In genomic region chr17:2120550-2121335, GRCh38 we compare ENCODE assay signal across 22 cellular contexts.
DNase-seq lines count a peak whose midpoint lies in the region; ATAC-seq, FAIRE-seq and TF ChIP-seq lines count a peak whose summit lies in the region.
"Had no signal": no experiment of that assay in that cellular context is flagged by ENCODE, and none has a peak within 500 bp of the region (broad histone marks: within the 10 kb centered on the region; RNA-seq: fewer than 3 reads in every experiment).

No MANE protein-coding gene starts in this region.

- H3K4me3 ChIP-seq in BLaER1 treated with 17β-estradiol and CSF1 and Interleukin-3, amounts not matched to agents 10 nM and 100 nM: 0 out of 20 replicates have a peak overlapping the region, but pooled peaks of 1 of the 10 experiments have one; percentile 13
- H3K4me3 ChIP-seq in adipocyte (ENCODE audit: low read length) (no peak overlapping the region), H7 (ENCODE audit: insufficient read depth, low read depth, low read length) (no peak overlapping the region)
- H3K4me3 ChIP-seq: cardiac muscle cell, HAP-1 had no signal

- no peaks in the 10 kb centered on the region for H3K9me3 Mint-ChIP-seq in osteocyte (ENCODE audit: unreplicated experiment)
- H3K9me3 Mint-ChIP-seq: stimulated activated naive B cell treated with anti-CD40 and anti-IgM and Interleukin-4, amounts not matched to agents 10 μg/mL and 1 μg/mL and 100 μg/mL, for 72 hours had no signal

- FAIRE-seq in HTR-8/SVneo (lab: Jason Lieb, UNC): peak; percentile 20
- FAIRE-seq: GM12891, RCC 7860 had no signal

- peaks cover 42 to 87% (median 71%) of the 10 kb centered on the region in 10 experiments for H3K4me1 ChIP-seq in BLaER1 treated with 17β-estradiol and CSF1 and Interleukin-3, amounts not matched to agents 10 nM and 100 nM
- peaks cover 41% of the 10 kb centered on the region for H3K4me1 ChIP-seq in adipocyte (ENCODE audit: control insufficient read depth, insufficient read depth, low read length)
- H3K4me1 ChIP-seq: HAP-1 had no signal

- DNase-seq in HTR-8/SVneo (ENCODE audit: insufficient read length, low spot score) (no peak), adipocyte (ENCODE audit: low read depth) (peak; percentile 85), iris pigment epithelial cell (ENCODE audit: low read depth) (peak; percentile 88), osteocyte (ENCODE audit: extremely low spot score, unreplicated experiment) (no peak), HUDEP-2 (lab: John Stamatoyannopoulos, UW; ENCODE audit: unreplicated experiment in 76 of 76) (no peak), H7 (no peak)
- DNase-seq: activated CD4-positive, CD25-positive, alpha-beta regulatory T cell; activated naive CD4-positive, alpha-beta T cell treated with Interleukin-2 at 50 U/mL for 16 hours; C1 segment of cervical spinal cord; DMS79 treated with DMSO at 0.1 percent for 48 hours; effector memory CD4-positive, alpha-beta T cell; NCI-H1694 treated with DMSO at 0.1 percent for 48 hours; NCI-H526; nucleus accumbens; stimulated activated naive B cell treated with anti-CD40 and anti-IgM and Interleukin-4, amounts not matched to agents 10 μg/mL and 1 μg/mL and 100 μg/mL, for 72 hours; trophoblast cell had no signal

- H3K9me3 ChIP-seq in BLaER1 treated with 17β-estradiol and CSF1 and Interleukin-3, amounts not matched to agents 10 nM and 100 nM (replicated peaks in 1 of 11): no peaks in the 10 kb centered on the region
- no peaks in the 10 kb centered on the region for H3K9me3 ChIP-seq in adipocyte (ENCODE audit: control insufficient read depth, low read length)
- H3K9me3 ChIP-seq: HAP-1 had no signal

- no peaks in the 10 kb centered on the region for H3K27me3 ChIP-seq in BLaER1 treated with 17β-estradiol and CSF1 and Interleukin-3, amounts not matched to agents 10 nM and 100 nM
- no peaks in the 10 kb centered on the region for H3K27me3 ChIP-seq in adipocyte (replicated peaks; ENCODE audit: control insufficient read depth, insufficient read depth, low read length)
- H3K27me3 ChIP-seq in H7 (ENCODE audit: control insufficient read depth, insufficient read depth, low read length): no peaks in the 10 kb centered on the region
- H3K27me3 ChIP-seq: cardiac muscle cell had no signal

- TF ChIP-seq CTCF in osteocyte (IDR thresholded peaks at IDR 0.05): no peak

- peak overlapping the region in 9 of 11 experiments; percentile 16 to 97 (median 63); a peak in 16 of 22 replicates for H3K4me2 ChIP-seq in BLaER1 treated with 17β-estradiol and CSF1 and Interleukin-3, amounts not matched to agents 10 nM and 100 nM

- H4K20me1 ChIP-seq in BLaER1 treated with 17β-estradiol and CSF1 and Interleukin-3, amounts not matched to agents 10 nM and 100 nM: peaks cover 0 to 6% (median 0%) of the 10 kb centered on the region in 11 experiments; a peak in 3 of 22 replicates

- no peak for ATAC-seq in HG03571 (IDR thresholded peaks at IDR 0.05; ENCODE audit: unreplicated experiment)
- ATAC-seq: stimulated activated naive B cell treated with anti-CD40 and anti-IgM and Interleukin-4, amounts not matched to agents 10 μg/mL and 1 μg/mL and 100 μg/mL, for 72 hours had no signal

- H3K9ac ChIP-seq in BLaER1 treated with 17β-estradiol and CSF1 and Interleukin-3, amounts not matched to agents 10 nM and 100 nM: peak overlapping the region in 2 of 11 experiments; percentile 22 to 45; a peak in 3 of 22 replicates
- no peak overlapping the region for H3K9ac ChIP-seq in adipocyte (ENCODE audit: low read length)

- H3K27me3 Mint-ChIP-seq in osteocyte (ENCODE audit: unreplicated experiment): no peaks in the 10 kb centered on the region
- H3K27me3 Mint-ChIP-seq: stimulated activated naive B cell treated with anti-CD40 and anti-IgM and Interleukin-4, amounts not matched to agents 10 μg/mL and 1 μg/mL and 100 μg/mL, for 72 hours had no signal

- peaks cover 11% of the 10 kb centered on the region for H3K36me3 Mint-ChIP-seq in osteocyte (ENCODE audit: unreplicated experiment)

- H3K27ac Mint-ChIP-seq in osteocyte (ENCODE audit: unreplicated experiment): no peak overlapping the region
- H3K27ac Mint-ChIP-seq: stimulated activated naive B cell treated with anti-CD40 and anti-IgM and Interleukin-4, amounts not matched to agents 10 μg/mL and 1 μg/mL and 100 μg/mL, for 72 hours had no signal

- H3K27ac ChIP-seq in BLaER1 treated with 17β-estradiol and CSF1 and Interleukin-3, amounts not matched to agents 10 nM and 100 nM: peak overlapping the region in 8 of 11 experiments; percentile 52 to 91 (median 60); a peak in 16 of 22 replicates
- H3K27ac ChIP-seq: cardiac muscle cell had no signal

- H3K4me1 Mint-ChIP-seq in osteocyte (ENCODE audit: unreplicated experiment): peaks cover 18% of the 10 kb centered on the region

- H3K36me3 ChIP-seq in BLaER1 treated with 17β-estradiol and CSF1 and Interleukin-3, amounts not matched to agents 10 nM and 100 nM: peaks cover 0 to 51% (median 16%) of the 10 kb centered on the region in 11 experiments; a peak in 16 of 22 replicates
- H3K36me3 ChIP-seq in adipocyte (ENCODE audit: control insufficient read depth, insufficient read depth, low read length, severe bottlenecking) (no peaks in the 10 kb centered on the region), H7 (replicated peaks; ENCODE audit: control insufficient read depth, insufficient read depth, low read length) (no peaks in the 10 kb centered on the region)
- H3K36me3 ChIP-seq: cardiac muscle cell, HAP-1 had no signal

- H3K4me3 Mint-ChIP-seq in osteocyte (ENCODE audit: unreplicated experiment): no peak overlapping the region
- H3K4me3 Mint-ChIP-seq: stimulated activated naive B cell treated with anti-CD40 and anti-IgM and Interleukin-4, amounts not matched to agents 10 μg/mL and 1 μg/mL and 100 μg/mL, for 72 hours had no signal

Comparison
In these comparisons a context has a peak if more than half of its experiments do, and no peak if none do; other contexts are left out.
1. DNase-seq: peak in adipocyte (single experiment) and iris pigment epithelial cell (single experiment); none in HTR-8/SVneo (single experiment), osteocyte (single experiment), HUDEP-2 (0 of 76) and H7 (single experiment).